8 cellular contexts compared by ENCODE assay signal in the genomic region with DNA sequence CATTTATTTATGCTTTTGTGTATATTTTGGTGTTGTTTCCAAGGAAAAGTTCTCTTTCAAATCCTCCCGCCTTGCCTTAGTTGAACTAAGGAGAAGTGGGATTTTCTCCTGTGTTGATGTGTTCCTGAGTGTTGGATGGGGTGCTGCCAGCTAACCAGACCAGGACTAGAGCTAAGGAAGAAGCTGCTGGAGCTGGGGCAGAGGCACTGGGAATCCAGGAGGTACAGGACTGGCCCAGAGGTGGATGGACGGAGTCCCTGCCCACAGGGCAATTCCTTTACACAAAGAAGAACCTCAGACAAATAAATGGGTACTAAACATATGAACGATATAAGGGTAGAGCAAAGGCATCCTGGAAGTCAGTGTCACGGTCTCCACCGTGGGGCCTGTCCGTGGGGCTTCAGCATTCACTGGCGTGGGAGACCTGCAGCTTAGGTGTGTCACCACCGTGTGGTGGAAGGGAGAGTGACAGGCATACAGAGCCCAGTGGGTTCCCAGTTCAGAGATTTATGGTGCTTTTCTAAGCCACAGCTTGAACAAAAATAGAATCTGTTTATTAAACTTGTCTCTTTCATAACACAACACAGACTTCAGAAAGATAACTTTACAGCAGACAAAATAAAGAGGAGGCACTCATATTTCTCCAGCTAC.
DNase-seq lines count a peak whose midpoint lies in the region; ATAC-seq, FAIRE-seq and TF ChIP-seq lines count a peak whose summit lies in the region.

No MANE protein-coding gene starts in this region.

- H3F3A ChIP-seq in neural progenitor cell (ENCODE audit: low read depth) = no peaks in the 10 kb centered on the region

- intact Hi-C loops in activated CD8-positive, alpha-beta T cell treated with anti-CD3 and anti-CD28 coated beads for 36 hours (cut with micrococcal nuclease) = loop anchor here (5.0 kb wide), 1 partner anchor 175 kb away; no protein-coding TSS in a partner anchor

- no peak for TF ChIP-seq EP300 in Ishikawa (IDR thresholded peaks at IDR 0.05; ENCODE audit: borderline replicate concordance)

- H3K4me3 ChIP-seq in fibroblast of mammary gland (ENCODE audit: control insufficient read depth, low read depth, low read length) (no peak overlapping the region), neural progenitor cell (no peak overlapping the region)

- H3K4me3 Mint-ChIP-seq in activated CD8-positive, alpha-beta T cell treated with anti-CD3 and anti-CD28 coated beads for 36 hours = no peak overlapping the region
- H3K4me3 Mint-ChIP-seq in neural progenitor cell = no peak overlapping the region

- H3K4me1 ChIP-seq in neural progenitor cell = no peaks in the 10 kb centered on the region

- H3K36me3 Mint-ChIP-seq in activated CD8-positive, alpha-beta T cell treated with anti-CD3 and anti-CD28 coated beads for 36 hours (ENCODE audit: low read depth) = no peaks in the 10 kb centered on the region
- no peaks in the 10 kb centered on the region for H3K36me3 Mint-ChIP-seq in neural progenitor cell

- H3K9me3 Mint-ChIP-seq in activated CD8-positive, alpha-beta T cell treated with anti-CD3 and anti-CD28 coated beads for 36 hours = no peaks in the 10 kb centered on the region
- H3K9me3 Mint-ChIP-seq in neural progenitor cell = no peaks in the 10 kb centered on the region

- H3K79me2 ChIP-seq in neural progenitor cell (ENCODE audit: low read depth) = no peaks in the 10 kb centered on the region

- no peak overlapping the region for H2AFZ ChIP-seq in neural progenitor cell (replicated peaks)

- H3K27me3 Mint-ChIP-seq in activated CD8-positive, alpha-beta T cell treated with anti-CD3 and anti-CD28 coated beads for 36 hours = no peaks in the 10 kb centered on the region
- H3K27me3 Mint-ChIP-seq in neural progenitor cell (ENCODE audit: insufficient read depth, low read depth) = peaks cover 8% of the 10 kb centered on the region

- no peak overlapping the region for H3K27ac ChIP-seq in neural progenitor cell

- peaks cover 33% of the 10 kb centered on the region for H3K4me1 Mint-ChIP-seq in activated CD8-positive, alpha-beta T cell treated with anti-CD3 and anti-CD28 coated beads for 36 hours (ENCODE audit: low read depth)
- H3K4me1 Mint-ChIP-seq in neural progenitor cell = peaks cover 3% of the 10 kb centered on the region

- H3K27me3 ChIP-seq in neural progenitor cell = no peaks in the 10 kb centered on the region

- no peak for DNase-seq in D721Med (ENCODE audit: insufficient read length, low spot score)
- peak; percentile 73 for DNase-seq in activated CD8-positive, alpha-beta T cell treated with anti-CD3 and anti-CD28 coated beads for 36 hours
- DNase-seq in fibroblast of mammary gland (ENCODE audit: low read depth) = peak; percentile 38
- DNase-seq in neural progenitor cell (ENCODE audit: low spot score) = peak; percentile 44
- DNase-seq in activated CD4-positive, CD25-positive, alpha-beta regulatory T cell treated with anti-CD3 and anti-CD28 coated beads, Interleukin-2, amount 50 U/mL, for 72 hours = no peak
- DNase-seq in SHP77 treated with DMSO at 0.1 percent for 48 hours (lab: John Stamatoyannopoulos, UW) = no peak

- H3K36me3 ChIP-seq in neural progenitor cell = no peaks in the 10 kb centered on the region

- CTCF ChIA-PET in activated CD8-positive, alpha-beta T cell treated with anti-CD3 and anti-CD28 coated beads for 36 hours (lab: Charles Lee) = interaction anchor here (0.8 to 3.5 kb wide), 23 partner anchors 12 to 294 kb away, joined by 3 to 26 read pairs (median 3); no protein-coding TSS in a partner anchor

- no peak overlapping the region for H3K27ac Mint-ChIP-seq in activated CD8-positive, alpha-beta T cell treated with anti-CD3 and anti-CD28 coated beads for 36 hours
- no peak overlapping the region for H3K27ac Mint-ChIP-seq in neural progenitor cell

- no peak for FAIRE-seq in D721Med (lab: Jason Lieb, UNC)

- peak; percentile 43 for ATAC-seq in activated CD8-positive, alpha-beta T cell treated with anti-CD3 and anti-CD28 coated beads for 36 hours
- no peak for ATAC-seq in GM18520 (IDR thresholded peaks at IDR 0.05; ENCODE audit: unreplicated experiment)

- H3K9ac ChIP-seq in neural progenitor cell = no peak overlapping the region

- TF ChIP-seq CTCF in D721Med (IDR thresholded peaks at IDR 0.05; ENCODE audit: insufficient read depth, missing control alignments) = peak; percentile 3
- TF ChIP-seq CTCF in activated CD8-positive, alpha-beta T cell treated with anti-CD3 and anti-CD28 coated beads for 36 hours (IDR thresholded peaks at IDR 0.05) = peak; percentile 64
- peak; percentile 62 for TF ChIP-seq CTCF in fibroblast of mammary gland (conservative IDR thresholded peaks at IDR 0.05; ENCODE audit: control insufficient read depth, insufficient read depth, low read depth, low read length)
- TF ChIP-seq CTCF in neural progenitor cell (IDR thresholded peaks at IDR 0.05) = peak; percentile 73

- no peaks in the 10 kb centered on the region for H4K20me1 ChIP-seq in neural progenitor cell (ENCODE audit: low read depth)

- POLR2A ChIA-PET in activated CD8-positive, alpha-beta T cell treated with anti-CD3 and anti-CD28 coated beads for 36 hours (lab: Charles Lee) = interaction anchor here (0.6 to 0.7 kb wide), 2 partner anchors 201 to 354 kb away, joined by 3 read pairs; no protein-coding TSS in a partner anchor

- peak; percentile 73 for TF ChIP-seq RAD21 in Ishikawa (IDR thresholded peaks at IDR 0.05; ENCODE audit: low read depth)

- H3K9me3 ChIP-seq in neural progenitor cell (ENCODE audit: low read depth) = no peaks in the 10 kb centered on the region

- H3K4me2 ChIP-seq in neural progenitor cell = no peak overlapping the region

TF ChIP-seq in Ishikawa, 13 proteins besides CTCF, POLR2A, EP300 and RAD21:
- TF ChIP-seq TAF1 (IDR thresholded peaks at IDR 0.05; ENCODE audit: low read depth) (no peak), NFIC (IDR thresholded peaks at IDR 0.05) (no peak), ZBTB7A (IDR thresholded peaks at IDR 0.05; ENCODE audit: low read depth) (no peak), CREB1 (IDR thresholded peaks at IDR 0.05; ENCODE audit: low read depth) (no peak), TEAD4 (IDR thresholded peaks at IDR 0.05) (no peak), YY1 (IDR thresholded peaks at IDR 0.05; ENCODE audit: low read depth) (no peak)

Comparison
In these comparisons a context has a peak if more than half of its experiments do, and no peak if none do; other contexts are left out.
1. DNase-seq: peak in activated CD8-positive, alpha-beta T cell treated with anti-CD3 and anti-CD28 coated beads for 36 hours (single experiment), fibroblast of mammary gland (single experiment) and neural progenitor cell (single experiment); none in D721Med (single experiment), activated CD4-positive, CD25-positive, alpha-beta regulatory T cell treated with anti-CD3 and anti-CD28 coated beads, Interleukin-2, amount 50 U/mL, for 72 hours (single experiment) and SHP77 treated with DMSO at 0.1 percent for 48 hours (single experiment).
2. CTCF ChIP-seq: peak in every context shown above with its lines; median percentile 73 in neural progenitor cell; 64 in activated CD8-positive, alpha-beta T cell treated with anti-CD3 and anti-CD28 coated beads for 36 hours; 62 in fibroblast of mammary gland; 3 in D721Med.